Comparison of ENCODE assay signal across 29 cellular contexts in genomic region chr15:88242586-88242985, GRCh38. TPM values are rescaled to one million over a fixed set of nuclear protein-coding genes. Genes with fewer than 3 reads are reported as not detected.
"Had no signal": no experiment of that assay in that cellular context is flagged by ENCODE, and none has a peak within 500 bp of the region (broad histone marks: within the 10 kb centered on the region; RNA-seq: fewer than 3 reads in every experiment).

No MANE protein-coding gene starts in this region.

- H3K9me3 Mint-ChIP-seq: immature natural killer cell; mesothelial cell of epicardium; natural killer cell; stimulated activated naive B cell treated with anti-CD40 and anti-IgM and Interleukin-4, amounts not matched to agents 10 μg/mL and 1 μg/mL and 100 μg/mL, for 72 hours had no signal

- H3K4me3 ChIP-seq: left ventricle myocardium inferior, lung, neural progenitor cell, ovary, prostate gland, skin epidermis, stomach, testis, thyroid gland, transverse colon, upper lobe of left lung, vagina had no signal

- H3K27ac ChIP-seq: left ventricle myocardium inferior, neural progenitor cell, ovary, prostate gland, skin epidermis, stomach, testis, thyroid gland, transverse colon, upper lobe of left lung, vagina had no signal

- H3K27ac Mint-ChIP-seq: immature natural killer cell; mesothelial cell of epicardium; naive B cell; natural killer cell; neural progenitor cell; stimulated activated naive B cell treated with anti-CD40 and anti-IgM and Interleukin-4, amounts not matched to agents 10 μg/mL and 1 μg/mL and 100 μg/mL, for 72 hours had no signal

- H3K9ac ChIP-seq: neural progenitor cell had no signal

- H3K4me1 ChIP-seq: testis had no signal

- ATAC-seq: natural killer cell; right cardiac atrium; sciatic nerve; stimulated activated naive B cell treated with anti-CD40 and anti-IgM and Interleukin-4, amounts not matched to agents 10 μg/mL and 1 μg/mL and 100 μg/mL, for 72 hours; stimulated activated naive CD8-positive, alpha-beta T cell treated with anti-CD3 and anti-CD28 coated beads, Interleukin-15, Interleukin-2, amounts not matched to agents 100 U/mL and 50 U/mL, for 24 hours had no signal

- H3K9me3 ChIP-seq: left ventricle myocardium inferior, ovary, prostate gland, stomach, testis, thyroid gland, transverse colon, upper lobe of left lung, vagina had no signal

- DNase-seq: hypothalamus; immature natural killer cell; left ventricle myocardium inferior; mesendoderm; naive B cell; natural killer cell; nephron progenitor cell; ovary; retina; right cardiac atrium; stimulated activated CD4-positive, alpha-beta T cell treated with anti-CD3 and anti-CD28 coated beads, Interleukin-12 subunit alpha, Interleukin-12 subunit beta, amount 100 ng/mL, for 4 hours; stimulated activated CD4-positive, alpha-beta T cell treated with anti-CD3 and anti-CD28 coated beads, Interleukin-15, amount 100 ng/mL, for 24 hours; stimulated activated CD4-positive, alpha-beta T cell treated with anti-CD3 and anti-CD28 coated beads, Interleukin-2, amount 100 ng/mL, for 24 hours; stimulated activated CD4-positive, alpha-beta T cell treated with anti-CD3 and anti-CD28 coated beads, Interleukin-4, amount 100 ng/mL, for 1 hour; stimulated activated naive B cell treated with anti-CD40 and anti-IgM and Interleukin-4, amounts not matched to agents 10 μg/mL and 1 μg/mL and 100 μg/mL, for 72 hours; stimulated activated naive CD8-positive, alpha-beta T cell treated with anti-CD3 and anti-CD28 coated beads, Interleukin-15, Interleukin-2, amounts not matched to agents 100 U/mL and 50 U/mL, for 24 hours; stomach; testis; thyroid gland; transverse colon; upper lobe of left lung had no signal

- H3K4me3 Mint-ChIP-seq: immature natural killer cell; mesothelial cell of epicardium; naive B cell; natural killer cell; nephron progenitor cell; neural progenitor cell; stimulated activated naive B cell treated with anti-CD40 and anti-IgM and Interleukin-4, amounts not matched to agents 10 μg/mL and 1 μg/mL and 100 μg/mL, for 72 hours had no signal

- H3K4me2 ChIP-seq: neural progenitor cell had no signal

- H3K27me3 ChIP-seq: ovary, testis, thyroid gland, transverse colon, upper lobe of left lung, vagina had no signal

- H2AFZ ChIP-seq: neural progenitor cell had no signal

- H3K36me3 Mint-ChIP-seq: immature natural killer cell; mesothelial cell of epicardium; naive B cell; natural killer cell; neural progenitor cell; stimulated activated naive B cell treated with anti-CD40 and anti-IgM and Interleukin-4, amounts not matched to agents 10 μg/mL and 1 μg/mL and 100 μg/mL, for 72 hours had no signal

- H3K36me3 ChIP-seq: left ventricle myocardium inferior, neural progenitor cell, ovary, prostate gland, stomach, thyroid gland, transverse colon, upper lobe of left lung, vagina had no signal

RNA-seq across cellular contexts. Expression of gene NTRK3, which starts 14.0 kb away (rescaled TPM):
- total RNA-seq: kidney epithelial cell, natural killer cell had no signal
- polyA plus RNA-seq: immature natural killer cell had no signal
